9 cellular contexts compared by ENCODE assay signal in genomic region chr20:36571564-36572504, GRCh38. TPM values are rescaled to one million over a fixed set of nuclear protein-coding genes. Genes with fewer than 3 reads are reported as not detected.
A peak's percentile ranks its signal among the peaks of the same experiment; 100 is the strongest.
DNase-seq lines count a peak whose midpoint lies in the region; ATAC-seq, FAIRE-seq and TF ChIP-seq lines count a peak whose summit lies in the region.
"Had no signal": no experiment of that assay in that cellular context is flagged by ENCODE, and none has a peak within 500 bp of the region (broad histone marks: within the 10 kb centered on the region; RNA-seq: fewer than 3 reads in every experiment).

No MANE protein-coding gene starts in this region.

- H3K36me3 ChIP-seq in HepG2 (replicated peaks in 1 of 2; ENCODE audit: control insufficient read depth in 1 of 2, insufficient read depth in 2 of 2, low read length in 2 of 2) (no peaks in the 10 kb centered on the region; a peak in 1 of 5 replicates), thyroid gland (no peaks in the 10 kb centered on the region)

- DNase-seq in activated CD8-positive, alpha-beta memory T cell treated with anti-CD3 and anti-CD28 coated beads, Interleukin-2, amount 10 ng/mL, durations not matched to agents 7 days and 5 days: no peak
- DNase-seq in activated CD8-positive, alpha-beta memory T cell treated with anti-CD3 and anti-CD28 coated beads for 24 hours: no peak
- no peak for DNase-seq in activated T-helper 1 cell treated with anti-CD3 and anti-CD28 coated beads, Interleukin-12 subunit alpha, Interleukin-12 subunit beta, Interleukin-2, Interleukin-4 antibody, amounts not matched to agents 30 ng/mL and 10 ng/mL and 1 ng/mL, durations not matched to agents 14 hours and 24 hours and 36 hours (ENCODE audit: low spot score)
- peak; percentile 73 for DNase-seq in HepG2 (ENCODE audit: low spot score)
- DNase-seq in thyroid gland: no peak
- no peak for DNase-seq in occipital lobe (lab: John Stamatoyannopoulos, UW)
- no peak for DNase-seq in effector CD4-positive, alpha-beta T cell

- H3K4me3 ChIP-seq in HepG2 (replicated peaks in 1 of 3; ENCODE audit: insufficient read depth in 1 of 3, low read depth in 2 of 3, low read length in 3 of 3): peak overlapping the region; percentile 78 to 90 (median 84)
- H3K4me3 ChIP-seq in thyroid gland (replicated peaks in 1 of 3): no peak overlapping the region

- H2AFZ ChIP-seq in HepG2 (ENCODE audit: low read length): peak overlapping the region; percentile 17

- H3K27me3 Mint-ChIP-seq in activated CD8-positive, alpha-beta memory T cell treated with anti-CD3 and anti-CD28 coated beads, Interleukin-2, amount 10 ng/mL, durations not matched to agents 7 days and 5 days: no peaks in the 10 kb centered on the region
- peaks cover 3% of the 10 kb centered on the region for H3K27me3 Mint-ChIP-seq in activated T-helper 1 cell treated with anti-CD3 and anti-CD28 coated beads, Interleukin-12 subunit alpha, Interleukin-12 subunit beta, Interleukin-2, Interleukin-4 antibody, amounts not matched to agents 30 ng/mL and 10 ng/mL and 1 ng/mL, durations not matched to agents 14 hours and 24 hours and 36 hours (ENCODE audit: insufficient read depth)

- no TSS peak for BruUV-seq in HepG2 (replicated peaks; lab: Mats Ljungman, UMichigan)

- peak overlapping the region; percentile 94 for H3K27ac Mint-ChIP-seq in activated CD8-positive, alpha-beta memory T cell treated with anti-CD3 and anti-CD28 coated beads, Interleukin-2, amount 10 ng/mL, durations not matched to agents 7 days and 5 days
- H3K27ac Mint-ChIP-seq in activated T-helper 1 cell treated with anti-CD3 and anti-CD28 coated beads, Interleukin-12 subunit alpha, Interleukin-12 subunit beta, Interleukin-2, Interleukin-4 antibody, amounts not matched to agents 30 ng/mL and 10 ng/mL and 1 ng/mL, durations not matched to agents 14 hours and 24 hours and 36 hours: peak overlapping the region; percentile 97

- peaks cover 31% of the 10 kb centered on the region for H3K79me2 ChIP-seq in HepG2 (ENCODE audit: insufficient read depth, low read length)

- FAIRE-seq in HepG2 (lab: Jason Lieb, UNC): peak; percentile 26

- CTCF ChIA-PET in activated CD8-positive, alpha-beta memory T cell treated with anti-CD3 and anti-CD28 coated beads, Interleukin-2, amount 10 ng/mL, durations not matched to agents 7 days and 5 days (lab: Charles Lee): interaction anchor here (0.7 to 6.4 kb wide), 9 partner anchors 13 to 237 kb away, joined by 3 to 43 read pairs (median 4); partner anchors contain the start of genes NDRG3 and RAB5IF
- CTCF ChIA-PET in HepG2 (lab: Yijun Ruan, JAX; ENCODE audit: low intra/inter-chr PET ratio, low total read pairs): interaction anchor here (1.3 kb wide), 1 partner anchor 15 kb away, joined by 4 read pairs; no protein-coding TSS in a partner anchor

- TF ChIP-seq RAD21 in HepG2 (CRISPR knock-in tag; IDR thresholded peaks at IDR 0.05): peak; percentile 59

- TF ChIP-seq POLR2A in HepG2 (IDR thresholded peaks at IDR 0.05; ENCODE audit: insufficient read depth in 1 of 2, low read depth in 2 of 2, low read length in 2 of 2) (peak; percentile 20 to 63; a peak in 2 of 4 replicates), thyroid gland (IDR thresholded peaks at IDR 0.05) (no peak)

- intact Hi-C loops in activated T-helper 1 cell treated with anti-CD3 and anti-CD28 coated beads, Interleukin-12 subunit alpha, Interleukin-12 subunit beta, Interleukin-2, Interleukin-4 antibody, amounts not matched to agents 30 ng/mL and 10 ng/mL and 1 ng/mL, durations not matched to agents 14 hours and 24 hours and 36 hours (cut with micrococcal nuclease): loop anchor here (1.0 to 2.0 kb wide), 3 partner anchors 33 to 175 kb away; partner anchors contain the start of genes NDRG3 and RAB5IF
- intact Hi-C loops in HepG2 (cut with micrococcal nuclease; ENCODE audit: unreplicated experiment): loop anchor here (2.0 to 10.0 kb wide), 2 partner anchors 15 to 107 kb away; no protein-coding TSS in a partner anchor
- intact Hi-C loops in thyroid gland (cut with DNase I): no loop called here

- TF ChIP-seq EP300 in HepG2 (IDR thresholded peaks at IDR 0.05; ENCODE audit: low read depth in 2 of 2, low read length in 2 of 2): 0 out of 4 replicates have a peak, but pooled peaks of 1 of the 2 experiments have one; percentile 13
- no peak for TF ChIP-seq EP300 in HepG2 (CRISPR knock-in tag; IDR thresholded peaks at IDR 0.05; ENCODE audit: borderline replicate concordance)

- peak overlapping the region; percentile 87 for H3K9ac ChIP-seq in HepG2 (ENCODE audit: insufficient read depth, low read depth, low read length)

- peak overlapping the region; percentile 83 for H3K4me3 Mint-ChIP-seq in activated CD8-positive, alpha-beta memory T cell treated with anti-CD3 and anti-CD28 coated beads, Interleukin-2, amount 10 ng/mL, durations not matched to agents 7 days and 5 days
- H3K4me3 Mint-ChIP-seq in activated T-helper 1 cell treated with anti-CD3 and anti-CD28 coated beads, Interleukin-12 subunit alpha, Interleukin-12 subunit beta, Interleukin-2, Interleukin-4 antibody, amounts not matched to agents 30 ng/mL and 10 ng/mL and 1 ng/mL, durations not matched to agents 14 hours and 24 hours and 36 hours: peak overlapping the region; percentile 89

- peak; percentile 40 for TF ChIP-seq CTCF in HepG2 (CRISPR knock-in tag; IDR thresholded peaks at IDR 0.05)
- TF ChIP-seq CTCF in thyroid gland (IDR thresholded peaks at IDR 0.05): no peak

- no peaks in the 10 kb centered on the region; a peak in 1 of 5 replicates for H3K27me3 ChIP-seq in HepG2 (ENCODE audit: control insufficient read depth in 1 of 2, insufficient read depth in 2 of 2, low read length in 2 of 2)
- no peaks in the 10 kb centered on the region for H3K27me3 ChIP-seq in thyroid gland

- no peak for ATAC-seq in activated CD8-positive, alpha-beta memory T cell treated with anti-CD3 and anti-CD28 coated beads, Interleukin-2, amount 10 ng/mL, durations not matched to agents 7 days and 5 days
- ATAC-seq in HepG2 (peak; percentile 46), HG03025 (IDR thresholded peaks at IDR 0.05; ENCODE audit: low FRiP score, unreplicated experiment) (no peak)

- WGBS in HepG2 (ENCODE audit: low lambda C conversion rate): 3% methylated on average over 17 of the region's 17 CpGs
- WGBS in thyroid gland, 2 donors: 63 to 71% methylated on average over 15 to 17 of the region's 17 CpGs

- POLR2A ChIA-PET in HepG2 (lab: Yijun Ruan, JAX): interaction anchor here (0.7 to 9.0 kb wide), 15 partner anchors 9 to 790 kb away, joined by 3 to 167 read pairs (median 3); partner anchors contain the start of genes DSN1 and RAB5IF

- H3K4me1 Mint-ChIP-seq in activated CD8-positive, alpha-beta memory T cell treated with anti-CD3 and anti-CD28 coated beads, Interleukin-2, amount 10 ng/mL, durations not matched to agents 7 days and 5 days: peaks cover 37% of the 10 kb centered on the region
- H3K4me1 Mint-ChIP-seq in activated T-helper 1 cell treated with anti-CD3 and anti-CD28 coated beads, Interleukin-12 subunit alpha, Interleukin-12 subunit beta, Interleukin-2, Interleukin-4 antibody, amounts not matched to agents 30 ng/mL and 10 ng/mL and 1 ng/mL, durations not matched to agents 14 hours and 24 hours and 36 hours (ENCODE audit: low read depth): peaks cover 37% of the 10 kb centered on the region

- H3K9me3 ChIP-seq in HepG2 (ENCODE audit: low read length): no peaks in the 10 kb centered on the region
- H3K9me3 ChIP-seq in thyroid gland: no peaks in the 10 kb centered on the region

- H3K27ac ChIP-seq in HepG2 (ENCODE audit: extremely low read length, insufficient read depth, low read length): peak overlapping the region; percentile 81
- peak overlapping the region; percentile 73 to 98 (median 95) for H3K27ac ChIP-seq in thyroid gland
- H3K27ac ChIP-seq: C4-2B had no signal

- peaks cover 8% of the 10 kb centered on the region for H3K36me3 Mint-ChIP-seq in activated CD8-positive, alpha-beta memory T cell treated with anti-CD3 and anti-CD28 coated beads, Interleukin-2, amount 10 ng/mL, durations not matched to agents 7 days and 5 days
- peaks cover 16% of the 10 kb centered on the region for H3K36me3 Mint-ChIP-seq in activated T-helper 1 cell treated with anti-CD3 and anti-CD28 coated beads, Interleukin-12 subunit alpha, Interleukin-12 subunit beta, Interleukin-2, Interleukin-4 antibody, amounts not matched to agents 30 ng/mL and 10 ng/mL and 1 ng/mL, durations not matched to agents 14 hours and 24 hours and 36 hours (ENCODE audit: low read depth)

- H3K9me3 Mint-ChIP-seq in activated CD8-positive, alpha-beta memory T cell treated with anti-CD3 and anti-CD28 coated beads, Interleukin-2, amount 10 ng/mL, durations not matched to agents 7 days and 5 days (ENCODE audit: low read depth): no peaks in the 10 kb centered on the region
- H3K9me3 Mint-ChIP-seq in activated T-helper 1 cell treated with anti-CD3 and anti-CD28 coated beads, Interleukin-12 subunit alpha, Interleukin-12 subunit beta, Interleukin-2, Interleukin-4 antibody, amounts not matched to agents 30 ng/mL and 10 ng/mL and 1 ng/mL, durations not matched to agents 14 hours and 24 hours and 36 hours: no peaks in the 10 kb centered on the region

- peaks cover 17% of the 10 kb centered on the region for H4K20me1 ChIP-seq in HepG2 (ENCODE audit: insufficient read depth, low read length)

- in situ Hi-C loops in HepG2 (cut with HindIII; ENCODE audit: extremely low pct_ligation_motif_present, low pct_unique_long_range_greater_than_20kb): no loop called here

- H3K4me1 ChIP-seq in HepG2 (ENCODE audit: insufficient read depth, low read length) (peaks cover 29% of the 10 kb centered on the region), thyroid gland (peaks cover 31 to 34% of the 10 kb centered on the region in 2 donors)

- peak overlapping the region; percentile 99 for H3K4me2 ChIP-seq in HepG2 (ENCODE audit: low read depth, low read length)

RNA-seq across cellular contexts. Expression of gene TGIF2, which starts 1.6 kb away (rescaled TPM):
- total RNA-seq in activated CD8-positive, alpha-beta memory T cell treated with anti-CD3 and anti-CD28 coated beads, Interleukin-2, amount 10 ng/mL, durations not matched to agents 7 days and 5 days: 10 to 100 TPM; 32.5 to 40.9 TPM
- total RNA-seq in activated T-helper 1 cell treated with anti-CD3 and anti-CD28 coated beads, Interleukin-12 subunit alpha, Interleukin-12 subunit beta, Interleukin-2, Interleukin-4 antibody, amounts not matched to agents 30 ng/mL and 10 ng/mL and 1 ng/mL, durations not matched to agents 14 hours and 24 hours and 36 hours: 50.9 and 55.4 TPM in 2 replicates
- total RNA-seq in HepG2 (2016; rRNA removed; fragmentation: Illumina TruSeq; extraction: Trizol) (53.9 and 60.3 TPM in 2 replicates), thyroid gland (10 to 100 TPM; 14.2 to 28.8 (median 18.9) TPM), occipital lobe (11.5 TPM)
- total RNA-seq in HepG2 (2016; cell fraction: cytosol; rRNA removed; fragmentation: Illumina TruSeq; extraction: Trizol; ENCODE audit: low read depth): 14.9 and 16.3 TPM in 2 replicates
- 49.1 and 52.3 TPM in 2 replicates for total RNA-seq in HepG2 (2016; cell fraction: insoluble cytoplasmic fraction; rRNA removed; fragmentation: Illumina TruSeq; extraction: Trizol)
- 65.6 and 66.2 TPM in 2 replicates for total RNA-seq in HepG2 (2016; cell fraction: membrane; rRNA removed; fragmentation: Illumina TruSeq; extraction: Trizol)
- 24.2 and 31.3 TPM in 2 replicates for total RNA-seq in HepG2 (2016; cell fraction: nucleus; rRNA removed; fragmentation: Illumina TruSeq; extraction: Trizol)
- polyA plus RNA-seq in HepG2 (2011; rRNA removed): 41.3 and 49.9 TPM in 2 replicates
- polyA plus RNA-seq in HepG2 (2011; cell fraction: cytosol; rRNA removed): 46.3 and 49.3 TPM in 2 replicates
- 32.5 and 35.0 TPM in 2 replicates for polyA plus RNA-seq in HepG2 (2011; cell fraction: nucleus; rRNA removed)
- 23.6 and 28.9 TPM in 2 replicates for polyA plus RNA-seq in HepG2 (2012)
- 12.4 and 13.0 TPM in 2 replicates for polyA plus RNA-seq in HepG2 (2016; cell fraction: cytosol; fragmentation: Illumina TruSeq; extraction: Trizol; ENCODE audit: low read depth)
- polyA plus RNA-seq in HepG2 (2016; cell fraction: insoluble cytoplasmic fraction; fragmentation: Illumina TruSeq; extraction: Trizol; ENCODE audit: low read depth): 49.9 and 59.5 TPM in 2 replicates
- 44.7 and 47.8 TPM in 2 replicates for polyA plus RNA-seq in HepG2 (2016; cell fraction: membrane; fragmentation: Illumina TruSeq; extraction: Trizol; ENCODE audit: low read depth)
- 38.6 and 40.7 TPM in 2 replicates for polyA plus RNA-seq in HepG2 (2016; cell fraction: nucleus; fragmentation: Illumina TruSeq; extraction: Trizol; ENCODE audit: insufficient read depth, low read depth)
- 14.1 and 93.1 TPM in 2 replicates for polyA minus RNA-seq in HepG2 (2011; rRNA and poly(A)+ RNA removed; ENCODE audit: low replicate concordance)
- polyA minus RNA-seq in HepG2 (2011; cell fraction: cytosol; rRNA and poly(A)+ RNA removed): 38.7 and 42.5 TPM in 2 replicates
- polyA minus RNA-seq in HepG2 (2011; cell fraction: nucleus; rRNA and poly(A)+ RNA removed): 19.2 and 22.9 TPM in 2 replicates

RNA-seq across cellular contexts. Expression of gene MYL9, which starts 30.5 kb away (rescaled TPM):
- total RNA-seq in activated CD8-positive, alpha-beta memory T cell treated with anti-CD3 and anti-CD28 coated beads, Interleukin-2, amount 10 ng/mL, durations not matched to agents 7 days and 5 days: under 1 TPM; 0.59 to 0.96 TPM
- 0.26 TPM in 1 of 2 replicates, not detected in the other for total RNA-seq in activated T-helper 1 cell treated with anti-CD3 and anti-CD28 coated beads, Interleukin-12 subunit alpha, Interleukin-12 subunit beta, Interleukin-2, Interleukin-4 antibody, amounts not matched to agents 30 ng/mL and 10 ng/mL and 1 ng/mL, durations not matched to agents 14 hours and 24 hours and 36 hours
- total RNA-seq in HepG2 (2016; rRNA removed; fragmentation: Illumina TruSeq; extraction: Trizol): 2.2 and 2.7 TPM in 2 replicates
- 0.79 and 0.91 TPM in 2 replicates for total RNA-seq in HepG2 (2016; cell fraction: cytosol; rRNA removed; fragmentation: Illumina TruSeq; extraction: Trizol; ENCODE audit: low read depth)
- total RNA-seq in HepG2 (2016; cell fraction: insoluble cytoplasmic fraction; rRNA removed; fragmentation: Illumina TruSeq; extraction: Trizol): 2.5 TPM in 2 replicates
- total RNA-seq in HepG2 (2016; cell fraction: membrane; rRNA removed; fragmentation: Illumina TruSeq; extraction: Trizol): 1.5 and 2.5 TPM in 2 replicates
- total RNA-seq in HepG2 (2016; cell fraction: nucleus; rRNA removed; fragmentation: Illumina TruSeq; extraction: Trizol): 1.3 and 1.7 TPM in 2 replicates
- 0.87 and 1.1 TPM in 2 replicates for polyA plus RNA-seq in HepG2 (2011; rRNA removed)
- 0.72 and 0.73 TPM in 2 replicates for polyA plus RNA-seq in HepG2 (2011; cell fraction: cytosol; rRNA removed)
- 0.59 and 0.69 TPM in 2 replicates for polyA plus RNA-seq in HepG2 (2011; cell fraction: nucleus; rRNA removed)
- 1.2 and 1.4 TPM in 2 replicates for polyA plus RNA-seq in HepG2 (2012)
- polyA plus RNA-seq in HepG2 (2016; cell fraction: cytosol; fragmentation: Illumina TruSeq; extraction: Trizol; ENCODE audit: low read depth): 4.6 and 5.7 TPM in 2 replicates
- polyA plus RNA-seq in HepG2 (2016; cell fraction: insoluble cytoplasmic fraction; fragmentation: Illumina TruSeq; extraction: Trizol; ENCODE audit: low read depth): 10.1 and 12.3 TPM in 2 replicates
- polyA plus RNA-seq in HepG2 (2016; cell fraction: membrane; fragmentation: Illumina TruSeq; extraction: Trizol; ENCODE audit: low read depth): 6.4 and 6.8 TPM in 2 replicates
- 8.9 and 9.0 TPM in 2 replicates for polyA plus RNA-seq in HepG2 (2016; cell fraction: nucleus; fragmentation: Illumina TruSeq; extraction: Trizol; ENCODE audit: insufficient read depth, low read depth)
- 0.72 and 4.7 TPM in 2 replicates for polyA minus RNA-seq in HepG2 (2011; rRNA and poly(A)+ RNA removed; ENCODE audit: low replicate concordance)
- polyA minus RNA-seq in HepG2 (2011; cell fraction: cytosol; rRNA and poly(A)+ RNA removed): 0.70 and 0.89 TPM in 2 replicates
- polyA minus RNA-seq in HepG2 (2011; cell fraction: nucleus; rRNA and poly(A)+ RNA removed): 0.39 and 0.75 TPM in 2 replicates
- 100 to 1,000 TPM in 1 of 4 donors, 10 to 100 TPM in 3; 60.9 to 161 (median 80.3) TPM for total RNA-seq in thyroid gland
- total RNA-seq in occipital lobe: 0.78 TPM

RNA-seq across cellular contexts. Expression of gene RAB5IF, which starts 33.7 kb away (rescaled TPM):
- 100 to 1,000 TPM in 1 of 2 experiments, 10 to 100 TPM in 1; 81.8 to 115 TPM for total RNA-seq in activated CD8-positive, alpha-beta memory T cell treated with anti-CD3 and anti-CD28 coated beads, Interleukin-2, amount 10 ng/mL, durations not matched to agents 7 days and 5 days
- total RNA-seq in activated T-helper 1 cell treated with anti-CD3 and anti-CD28 coated beads, Interleukin-12 subunit alpha, Interleukin-12 subunit beta, Interleukin-2, Interleukin-4 antibody, amounts not matched to agents 30 ng/mL and 10 ng/mL and 1 ng/mL, durations not matched to agents 14 hours and 24 hours and 36 hours: 112 and 119 TPM in 2 replicates
- total RNA-seq in HepG2 (2016; rRNA removed; fragmentation: Illumina TruSeq; extraction: Trizol): 292 and 305 TPM in 2 replicates
- 190 and 258 TPM in 2 replicates for total RNA-seq in HepG2 (2016; cell fraction: cytosol; rRNA removed; fragmentation: Illumina TruSeq; extraction: Trizol; ENCODE audit: low read depth)
- total RNA-seq in HepG2 (2016; cell fraction: insoluble cytoplasmic fraction; rRNA removed; fragmentation: Illumina TruSeq; extraction: Trizol): 267 and 306 TPM in 2 replicates
- 365 and 437 TPM in 2 replicates for total RNA-seq in HepG2 (2016; cell fraction: membrane; rRNA removed; fragmentation: Illumina TruSeq; extraction: Trizol)
- 223 and 239 TPM in 2 replicates for total RNA-seq in HepG2 (2016; cell fraction: nucleus; rRNA removed; fragmentation: Illumina TruSeq; extraction: Trizol)
- 218 and 261 TPM in 2 replicates for polyA plus RNA-seq in HepG2 (2011; rRNA removed)
- polyA plus RNA-seq in HepG2 (2011; cell fraction: cytosol; rRNA removed): 176 and 232 TPM in 2 replicates
- 176 and 181 TPM in 2 replicates for polyA plus RNA-seq in HepG2 (2011; cell fraction: nucleus; rRNA removed)
- 118 and 180 TPM in 2 replicates for polyA plus RNA-seq in HepG2 (2012)
- polyA plus RNA-seq in HepG2 (2016; cell fraction: cytosol; fragmentation: Illumina TruSeq; extraction: Trizol; ENCODE audit: low read depth): 222 and 320 TPM in 2 replicates
- 310 and 340 TPM in 2 replicates for polyA plus RNA-seq in HepG2 (2016; cell fraction: insoluble cytoplasmic fraction; fragmentation: Illumina TruSeq; extraction: Trizol; ENCODE audit: low read depth)
- 323 and 387 TPM in 2 replicates for polyA plus RNA-seq in HepG2 (2016; cell fraction: membrane; fragmentation: Illumina TruSeq; extraction: Trizol; ENCODE audit: low read depth)
- polyA plus RNA-seq in HepG2 (2016; cell fraction: nucleus; fragmentation: Illumina TruSeq; extraction: Trizol; ENCODE audit: insufficient read depth, low read depth): 436 and 461 TPM in 2 replicates
- 97.1 and 193 TPM in 2 replicates for polyA minus RNA-seq in HepG2 (2011; rRNA and poly(A)+ RNA removed; ENCODE audit: low replicate concordance)
- polyA minus RNA-seq in HepG2 (2011; cell fraction: cytosol; rRNA and poly(A)+ RNA removed): 56.5 and 59.2 TPM in 2 replicates
- 46.6 and 50.2 TPM in 2 replicates for polyA minus RNA-seq in HepG2 (2011; cell fraction: nucleus; rRNA and poly(A)+ RNA removed)
- 100 to 1,000 TPM in 2 of 4 donors, 10 to 100 TPM in 2; 56.9 to 105 (median 85.1) TPM for total RNA-seq in thyroid gland
- 25.0 TPM for total RNA-seq in occipital lobe

Comparison
In these comparisons a context has a peak if more than half of its experiments do, and no peak if none do; other contexts are left out.
1. H3K4me3 ChIP-seq: peak in HepG2 (3 of 3); none in thyroid gland (0 of 3).
2. POLR2A ChIP-seq: peak in HepG2 (2 of 2); none in thyroid gland (0 of 2).
3. RNA of gene MYL9, which starts 30.5 kb away (total RNA-seq): 60.9 to 161 TPM in thyroid gland; 0.79 to 2.7 TPM in HepG2, 0.59 to 0.96 TPM in activated CD8-positive, alpha-beta memory T cell treated with anti-CD3 and anti-CD28 coated beads, Interleukin-2, amount 10 ng/mL, durations not matched to agents 7 days and 5 days, 0.78 TPM in occipital lobe (single experiment) and 0.26 TPM in activated T-helper 1 cell treated with anti-CD3 and anti-CD28 coated beads, Interleukin-12 subunit alpha, Interleukin-12 subunit beta, Interleukin-2, Interleukin-4 antibody, amounts not matched to agents 30 ng/mL and 10 ng/mL and 1 ng/mL, durations not matched to agents 14 hours and 24 hours and 36 hours; every median in the first group is over 10 times any median in the second.